Comparison of ENCODE assay signal across 8 cellular contexts in genomic region chr1:172394167-172394751, GRCh38. TPM values are rescaled to one million over a fixed set of nuclear protein-coding genes. Genes with fewer than 3 reads are reported as not detected.
A peak's percentile ranks its signal among the peaks of the same experiment; 100 is the strongest.
DNase-seq lines count a peak whose midpoint lies in the region; ATAC-seq and TF ChIP-seq lines count a peak whose summit lies in the region.

No MANE protein-coding gene starts in this region.

- DNase-seq in CD8-positive, alpha-beta T cell: peak; percentile 14 to 81 (median 61)
- DNase-seq in NAMALWA (ENCODE audit: low spot score): peak; percentile 75
- peak; percentile 52 for DNase-seq in activated effector memory CD4-positive, alpha-beta T cell treated with Interleukin-2 at 50 U/mL for 16 hours
- no peak for DNase-seq in left lung
- peak; percentile 11 for DNase-seq in stimulated activated CD8-positive, alpha-beta memory T cell treated with anti-CD3 and anti-CD28 coated beads, Interleukin-7, amount 100 ng/mL, for 24 hours (ENCODE audit: low read depth)
- no peak for DNase-seq in cerebellar nuclear complex (lab: John Stamatoyannopoulos, UW)
- DNase-seq in NCI-H2171 treated with DMSO at 0.1 percent for 48 hours (lab: John Stamatoyannopoulos, UW): no peak

- intact Hi-C loops in CD8-positive, alpha-beta T cell (cut with DNase I, micrococcal nuclease): loop anchor here in 1 of 2 experiments (1.0 to 10.0 kb wide), 3 partner anchors 14 to 589 kb away; no protein-coding TSS in a partner anchor
- intact Hi-C loops in left lung (cut with DNase I): no loop called here

- H3K4me3 ChIP-seq in CD8-positive, alpha-beta T cell (ENCODE audit: low read depth, low read length): peak overlapping the region; percentile 29
- no peak overlapping the region for H3K4me3 ChIP-seq in left lung

- CTCF ChIA-PET in CD8-positive, alpha-beta T cell (lab: Charles Lee): interaction anchor here (0.6 to 4.9 kb wide), 16 partner anchors 10 to 392 kb away, joined by 3 to 24 read pairs (median 5); partner anchors contain the start of gene PIGC

- H3K27ac ChIP-seq in CD8-positive, alpha-beta T cell (ENCODE audit: low read depth, low read length): peak overlapping the region; percentile 52
- H3K27ac ChIP-seq in left lung: peak overlapping the region; percentile 46 to 73

- H3K27me3 Mint-ChIP-seq in CD8-positive, alpha-beta T cell (ENCODE audit: low read depth): no peaks in the 10 kb centered on the region

- H3K27ac Mint-ChIP-seq in CD8-positive, alpha-beta T cell: peak overlapping the region; percentile 98

- POLR2A ChIA-PET in CD8-positive, alpha-beta T cell (lab: Charles Lee): interaction anchor here (0.9 to 1.6 kb wide), 8 partner anchors 17 to 392 kb away, joined by 3 to 14 read pairs (median 4); partner anchors contain the start of gene PIGC

- ATAC-seq in CD8-positive, alpha-beta T cell: peak; percentile 97
- ATAC-seq in GM21515 (IDR thresholded peaks at IDR 0.05; ENCODE audit: unreplicated experiment) (peak; percentile 79), left lung (peak; percentile 62)

- no peaks in the 10 kb centered on the region for H3K9me3 ChIP-seq in CD8-positive, alpha-beta T cell (ENCODE audit: low read length)
- no peaks in the 10 kb centered on the region for H3K9me3 ChIP-seq in left lung

- H3K27me3 ChIP-seq in CD8-positive, alpha-beta T cell (ENCODE audit: insufficient read depth, low read length): no peaks in the 10 kb centered on the region
- no peaks in the 10 kb centered on the region for H3K27me3 ChIP-seq in left lung

- peaks cover 41% of the 10 kb centered on the region for H3K4me1 ChIP-seq in CD8-positive, alpha-beta T cell (ENCODE audit: insufficient read depth, low read length)
- H3K4me1 ChIP-seq in left lung: peaks cover 15 to 23% of the 10 kb centered on the region in 2 donors

- H3K36me3 ChIP-seq in CD8-positive, alpha-beta T cell (ENCODE audit: insufficient read depth, low read length): no peaks in the 10 kb centered on the region
- no peaks in the 10 kb centered on the region for H3K36me3 ChIP-seq in left lung

- H3K36me3 Mint-ChIP-seq in CD8-positive, alpha-beta T cell: no peaks in the 10 kb centered on the region

- H3K4me3 Mint-ChIP-seq in CD8-positive, alpha-beta T cell: peak overlapping the region; percentile 77

- H3K9me3 Mint-ChIP-seq in CD8-positive, alpha-beta T cell: no peaks in the 10 kb centered on the region

- TF ChIP-seq CTCF in CD8-positive, alpha-beta T cell (IDR thresholded peaks at IDR 0.05): no peak
- TF ChIP-seq CTCF in left lung (IDR thresholded peaks at IDR 0.05): no peak

- H3K4me1 Mint-ChIP-seq in CD8-positive, alpha-beta T cell (ENCODE audit: low read depth): peaks cover 55% of the 10 kb centered on the region

RNA-seq across cellular contexts. Expression of gene C1orf105, which starts 26.2 kb away (rescaled TPM):
- total RNA-seq in CD8-positive, alpha-beta T cell: not detected
- not detected for total RNA-seq in left lung

RNA-seq across cellular contexts. Expression of gene PIGC, which starts 49.6 kb away (rescaled TPM):
- total RNA-seq in CD8-positive, alpha-beta T cell: 10 to 100 TPM; 22.1 to 23.2 TPM
- total RNA-seq in left lung: 10 to 100 TPM; 22.3 to 22.9 TPM

Comparison
In these comparisons a context has a peak if more than half of its experiments do, and no peak if none do; other contexts are left out.
1. DNase-seq: peak in CD8-positive, alpha-beta T cell (7 of 7), NAMALWA (single experiment), activated effector memory CD4-positive, alpha-beta T cell treated with Interleukin-2 at 50 U/mL for 16 hours (single experiment) and stimulated activated CD8-positive, alpha-beta memory T cell treated with anti-CD3 and anti-CD28 coated beads, Interleukin-7, amount 100 ng/mL, for 24 hours (single experiment); none in left lung (0 of 2), cerebellar nuclear complex (0 of 2) and NCI-H2171 treated with DMSO at 0.1 percent for 48 hours (single experiment).
2. Peak in every context shown above with its lines, with median percentiles within 50 percentile points of each other: ATAC-seq.